Comparison of ENCODE assay signal across 8 cellular contexts in the genomic region with DNA sequence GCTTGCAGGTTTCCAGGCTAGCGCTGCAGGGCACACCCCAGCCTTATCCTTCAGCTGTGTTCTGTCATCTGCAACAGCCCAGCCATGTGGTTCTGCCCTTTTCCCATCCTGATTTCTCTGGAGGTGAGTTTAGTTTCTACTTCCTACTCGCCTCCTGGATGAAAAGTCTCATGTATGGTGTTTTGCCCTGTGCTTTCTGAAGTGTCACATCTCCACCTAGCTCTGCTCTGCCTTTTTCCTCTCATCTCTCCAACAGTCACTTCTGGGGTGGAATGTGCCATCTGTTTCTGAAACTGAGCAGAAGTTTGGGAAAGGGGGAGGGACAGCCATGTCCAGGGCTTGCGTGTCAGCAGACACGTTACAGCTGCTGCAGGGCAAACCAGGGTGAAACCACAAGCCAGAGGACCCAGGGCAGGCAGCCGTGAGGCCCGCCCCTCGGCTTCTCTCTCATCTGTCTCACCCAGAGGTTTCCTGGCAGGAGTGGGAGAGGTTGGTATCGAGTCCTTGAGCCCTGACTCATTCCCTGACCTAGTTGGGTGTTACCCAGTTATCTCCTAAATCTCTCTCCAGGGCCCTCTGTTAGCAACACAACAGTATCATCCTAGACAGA. TPM values are rescaled to one million over a fixed set of nuclear protein-coding genes. Genes with fewer than 3 reads are reported as not detected.
A peak's percentile ranks its signal among the peaks of the same experiment; 100 is the strongest.
DNase-seq lines count a peak whose midpoint lies in the region; ATAC-seq and TF ChIP-seq lines count a peak whose summit lies in the region.
"Not testable (repeated sequence)": the region's sequence is repeated elsewhere in the genome, so short reads cannot be mapped to it uniquely, and the experiment has no call there.

No MANE protein-coding gene starts in this region.

- DNase-seq in DMS53 (lab: John Stamatoyannopoulos, UW), result peak; percentile 79
- peak; percentile 70 for DNase-seq in HFFc6
- peak; percentile 70 for DNase-seq in NB4 (ENCODE audit: low read depth)
- peak; percentile 34 for DNase-seq in WERI-Rb-1
- peak; percentile 69 for DNase-seq in brain microvascular endothelial cell
- peak in 2 of 5 donors; percentile 40 to 48 for DNase-seq in heart left ventricle

- H3K9me3 ChIP-seq in WERI-Rb-1 (ENCODE audit: severe bottlenecking); heart left ventricle; thymus (ENCODE audit: control insufficient read depth): not testable (repeated sequence)

- H3K4me3 Mint-ChIP-seq in HFFc6 (peak overlapping the region; percentile 75), nephron (peak overlapping the region in 1 of 3 experiments; percentile 29)

- not testable (repeated sequence) for TF ChIP-seq CTCF in HFFc6 (IDR thresholded peaks at IDR 0.05); NB4 (IDR thresholded peaks at IDR 0.05; ENCODE audit: low read depth, low read length); WERI-Rb-1 (IDR thresholded peaks at IDR 0.05; ENCODE audit: low read depth, low read length); brain microvascular endothelial cell (IDR thresholded peaks at IDR 0.05; ENCODE audit: low read depth, low read length, missing control alignments); heart left ventricle (IDR thresholded peaks at IDR 0.05); nephron (IDR thresholded peaks at IDR 0.05; ENCODE audit: unreplicated experiment in 3 of 3)

- not testable (repeated sequence) for H3K27me3 Mint-ChIP-seq in HFFc6 (ENCODE audit: insufficient read depth); nephron (ENCODE audit: low read depth)

- ATAC-seq in heart left ventricle, result peak; percentile 55 to 94 (median 87)

- not testable (repeated sequence) for TF ChIP-seq POLR2A in NB4 (IDR thresholded peaks at IDR 0.05; ENCODE audit: extremely low read depth, insufficient read length); heart left ventricle (IDR thresholded peaks at IDR 0.05)

- not testable (repeated sequence) for H3K4me3 ChIP-seq in NB4 (ENCODE audit: low read depth, low read length); WERI-Rb-1 (ENCODE audit: low read depth, low read length); brain microvascular endothelial cell (ENCODE audit: low read depth, low read length); thymus (ENCODE audit: low read length)
- peak overlapping the region in 1 of 12 donors; percentile 5 for H3K4me3 ChIP-seq in heart left ventricle

- H3K9me3 Mint-ChIP-seq in HFFc6, nephron: not testable (repeated sequence)

- not testable (repeated sequence) for H3K27ac ChIP-seq in WERI-Rb-1
- H3K27ac ChIP-seq in brain microvascular endothelial cell (peak overlapping the region; percentile 78), heart left ventricle (peak overlapping the region in 10 of 12 donors; percentile 29 to 71 (median 57)), thymus (ENCODE audit: low read depth) (peak overlapping the region; percentile 74)

- intact Hi-C loops in heart left ventricle (cut with DNase I), result loop anchor here in 5 of 10 donors (5.0 to 10.0 kb wide), 2 partner anchors 113 to 115 kb away; no protein-coding TSS in a partner anchor

- H3K36me3 Mint-ChIP-seq in HFFc6 (ENCODE audit: low read depth); nephron (ENCODE audit: low read depth): not testable (repeated sequence)

- H3K27ac Mint-ChIP-seq in HFFc6 (peak overlapping the region; percentile 90), nephron (peak overlapping the region; percentile 68 to 97 (median 91))

- 23 to 52% (median 32%) methylated on average over 2 to 5 of the region's 8 CpGs for WGBS in heart left ventricle, 4 donors
- 39% methylated on average over 3 of the region's 8 CpGs for WGBS in thymus

- H3K36me3 ChIP-seq in WERI-Rb-1; brain microvascular endothelial cell (replicated peaks); heart left ventricle; thymus (ENCODE audit: control insufficient read depth, insufficient read depth): not testable (repeated sequence)

- H3K27me3 ChIP-seq in WERI-Rb-1 (ENCODE audit: insufficient read depth, low read depth, severe bottlenecking); brain microvascular endothelial cell (replicated peaks); heart left ventricle; thymus (ENCODE audit: control insufficient read depth, insufficient read depth): not testable (repeated sequence)

- in situ Hi-C loops in brain microvascular endothelial cell (cut with HindIII; ENCODE audit: low pct_ligation_motif_present, low sequenced_read_pairs), result not testable (repeated sequence)

- peaks cover 0 to 23% (median 9%) of the 10 kb centered on the region in 12 donors for H3K4me1 ChIP-seq in heart left ventricle
- not testable (repeated sequence) for H3K4me1 ChIP-seq in thymus (ENCODE audit: control insufficient read depth, insufficient read depth, low read length)

- H3K4me1 Mint-ChIP-seq in HFFc6 (ENCODE audit: low read depth) (peaks cover 31% of the 10 kb centered on the region), nephron (peaks cover 25% of the 10 kb centered on the region)

RNA-seq across cellular contexts. Expression of a gene that starts 28.7 kb away (rescaled TPM):
- 100 to 1,000 TPM in 2 of 6 experiments, 10 to 100 TPM in 4; 88.8 to 101 (median 89.9) TPM for total RNA-seq in HFFc6 (2021; fragmentation: NEBNext Ultra II Directional; extraction: Animal tissue kit (Norgen Biotek cat#: 25700))
- 10 to 100 TPM; 56.3 to 98.2 (median 81.3) TPM for total RNA-seq in heart left ventricle
- 10 to 100 TPM; 23.7 to 45.7 TPM for polyA plus RNA-seq in heart left ventricle
- 48.0 TPM for polyA plus RNA-seq in thymus
